In the genomic region with DNA sequence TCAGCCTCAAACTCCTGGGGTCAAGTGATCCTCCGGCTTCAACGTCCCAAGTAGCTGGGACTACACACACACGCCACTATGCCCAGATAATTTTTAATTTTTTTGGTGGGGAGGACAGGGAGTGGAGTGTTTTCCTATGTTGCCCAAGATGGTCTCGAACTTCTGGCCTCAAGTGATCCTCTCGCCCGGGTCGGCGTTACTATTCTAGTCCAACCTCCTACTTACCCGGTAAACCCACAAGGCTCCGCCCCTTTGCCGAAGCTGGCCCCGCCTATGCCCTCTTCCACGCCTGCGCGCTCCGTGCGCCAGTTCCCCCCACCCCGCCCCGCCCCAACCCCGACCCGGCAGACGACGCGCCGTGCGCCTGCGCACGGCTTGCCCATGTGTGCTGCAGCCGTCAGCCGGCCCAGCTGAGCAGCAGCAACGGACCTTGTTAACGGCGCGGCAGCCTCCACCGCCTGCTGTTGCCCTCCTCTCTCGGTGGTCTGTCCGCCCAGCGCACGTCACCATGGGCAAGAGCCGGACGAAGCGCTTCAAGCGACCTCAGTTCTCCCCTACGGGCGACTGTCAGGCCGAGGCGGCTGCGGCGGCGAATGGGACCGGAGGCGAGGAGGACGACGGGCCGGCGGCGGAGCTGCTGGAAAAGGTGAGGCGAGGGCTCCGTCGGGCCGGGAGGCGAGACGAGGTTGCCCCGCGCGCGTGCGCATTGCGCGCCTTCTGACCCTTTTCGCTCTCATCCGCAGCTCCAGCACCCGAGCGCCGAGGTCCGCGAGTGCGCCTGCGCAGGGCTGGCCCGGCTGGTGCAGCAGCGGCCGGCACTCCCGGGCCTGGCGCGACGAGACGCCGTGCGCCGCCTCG, we compare ENCODE assay signal across 1 cellular context.
TF ChIP-seq lines count a peak whose summit lies in the region.

A gene with protein sequence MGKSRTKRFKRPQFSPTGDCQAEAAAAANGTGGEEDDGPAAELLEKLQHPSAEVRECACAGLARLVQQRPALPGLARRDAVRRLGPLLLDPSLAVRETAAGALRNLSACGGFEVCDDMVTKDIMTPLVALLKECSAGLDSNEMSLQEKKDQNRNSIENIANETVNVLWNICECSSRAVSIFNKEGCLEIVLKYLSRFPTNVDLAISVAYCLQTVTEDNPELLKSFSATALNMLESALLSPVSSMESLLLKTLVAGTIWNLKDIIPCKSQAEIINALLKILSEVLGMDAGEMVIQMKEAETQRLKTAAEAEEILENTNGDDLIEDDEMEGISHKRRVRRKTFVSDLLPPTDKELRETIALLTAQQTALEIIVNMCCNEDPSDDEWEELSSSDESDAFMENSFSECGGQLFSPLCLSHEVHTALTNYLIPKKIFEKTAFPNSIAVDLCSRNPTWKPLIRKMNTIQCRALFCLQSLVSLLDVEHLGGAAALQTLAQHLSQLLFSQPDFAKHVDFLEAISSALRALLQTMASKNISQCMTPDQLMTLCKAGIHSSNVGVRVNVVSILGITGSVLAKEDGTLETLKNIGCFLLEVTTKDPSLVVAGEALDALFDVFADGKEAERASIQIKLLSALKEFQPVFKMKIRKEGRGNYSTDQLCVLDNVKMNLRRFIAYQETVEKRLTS (plus strand): TSS at position 347 of the 858 bp plus-strand sequence. CDS start 162 bp downstream, at position 509.

TF ChIP-seq in HepG2, 621 proteins besides CTCF, POLR2A, EP300 and RAD21 (continued from another document and continues in another):
- TF ChIP-seq AGO1 (IDR thresholded peaks at IDR 0.05; ENCODE audit: low read depth, low read length, poor library complexity, severe bottlenecking) (peak; percentile 57), ZNF430 (CRISPR knock-in tag; IDR thresholded peaks at IDR 0.05) (peak; percentile 84; the same call in 1 of the 2 replicates), TBX2 (CRISPR knock-in tag; IDR thresholded peaks at IDR 0.05; ENCODE audit: borderline replicate concordance) (0 out of 2 replicates have a peak, but pooled peaks have one; percentile 32), ZBTB26 (CRISPR knock-in tag; IDR thresholded peaks at IDR 0.05; ENCODE audit: borderline replicate concordance) (peak; percentile 80), ZFP91 (CRISPR knock-in tag; IDR thresholded peaks at IDR 0.05; ENCODE audit: borderline replicate concordance) (peak; percentile 85), SUZ12 (IDR thresholded peaks at IDR 0.05; ENCODE audit: low read depth, low read length) (no peak), TRIM24 (CRISPR knock-in tag; IDR thresholded peaks at IDR 0.05) (no peak), ZBTB14 (CRISPR knock-in tag; IDR thresholded peaks at IDR 0.05) (peak; percentile 52; the same call in 1 of the 2 replicates), NR3C1 (CRISPR knock-in tag; IDR thresholded peaks at IDR 0.05) (0 out of 2 replicates have a peak, but pooled peaks have one; percentile 56), ZNF687 (CRISPR knock-in tag; IDR thresholded peaks at IDR 0.05) (peak; percentile 96), ZNF20 (CRISPR knock-in tag; IDR thresholded peaks at IDR 0.05) (0 out of 2 replicates have a peak, but pooled peaks have one; percentile 57), EHMT2 (IDR thresholded peaks at IDR 0.05; ENCODE audit: borderline replicate concordance, low read depth, low read length) (peak; percentile 65; the same call in 1 of the 2 replicates), SIN3B (IDR thresholded peaks at IDR 0.05; ENCODE audit: low read length) (no peak), DNMT3B (CRISPR knock-in tag; conservative IDR thresholded peaks at IDR 0.05) (no peak), NFRKB (IDR thresholded peaks at IDR 0.05) (no peak), MAFG (CRISPR knock-in tag; IDR thresholded peaks at IDR 0.05) (no peak), ZNF30 (CRISPR knock-in tag; IDR thresholded peaks at IDR 0.05) (no peak), SYNCRIP (IDR thresholded peaks at IDR 0.05; ENCODE audit: insufficient read depth, low read depth, low read length) (no peak), ZFP90 (CRISPR knock-in tag; IDR thresholded peaks at IDR 0.05; ENCODE audit: borderline replicate concordance) (peak; percentile 89), ZNF446 (CRISPR knock-in tag; IDR thresholded peaks at IDR 0.05) (peak; percentile 87; the same call in 1 of the 2 replicates), HNF4A (CRISPR knock-in tag; IDR thresholded peaks at IDR 0.05) (no peak), MYC (CRISPR knock-in tag; IDR thresholded peaks at IDR 0.05; ENCODE audit: borderline replicate concordance) (peak; percentile 90), ZNF17 (CRISPR knock-in tag; IDR thresholded peaks at IDR 0.05) (no peak), RNF219 (CRISPR knock-in tag; IDR thresholded peaks at IDR 0.05) (no peak)
- TF ChIP-seq, protein P1, sequence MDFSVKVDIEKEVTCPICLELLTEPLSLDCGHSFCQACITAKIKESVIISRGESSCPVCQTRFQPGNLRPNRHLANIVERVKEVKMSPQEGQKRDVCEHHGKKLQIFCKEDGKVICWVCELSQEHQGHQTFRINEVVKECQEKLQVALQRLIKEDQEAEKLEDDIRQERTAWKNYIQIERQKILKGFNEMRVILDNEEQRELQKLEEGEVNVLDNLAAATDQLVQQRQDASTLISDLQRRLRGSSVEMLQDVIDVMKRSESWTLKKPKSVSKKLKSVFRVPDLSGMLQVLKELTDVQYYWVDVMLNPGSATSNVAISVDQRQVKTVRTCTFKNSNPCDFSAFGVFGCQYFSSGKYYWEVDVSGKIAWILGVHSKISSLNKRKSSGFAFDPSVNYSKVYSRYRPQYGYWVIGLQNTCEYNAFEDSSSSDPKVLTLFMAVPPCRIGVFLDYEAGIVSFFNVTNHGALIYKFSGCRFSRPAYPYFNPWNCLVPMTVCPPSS (IDR thresholded peaks at IDR 0.05) = no peak
- TF ChIP-seq, protein P2, sequence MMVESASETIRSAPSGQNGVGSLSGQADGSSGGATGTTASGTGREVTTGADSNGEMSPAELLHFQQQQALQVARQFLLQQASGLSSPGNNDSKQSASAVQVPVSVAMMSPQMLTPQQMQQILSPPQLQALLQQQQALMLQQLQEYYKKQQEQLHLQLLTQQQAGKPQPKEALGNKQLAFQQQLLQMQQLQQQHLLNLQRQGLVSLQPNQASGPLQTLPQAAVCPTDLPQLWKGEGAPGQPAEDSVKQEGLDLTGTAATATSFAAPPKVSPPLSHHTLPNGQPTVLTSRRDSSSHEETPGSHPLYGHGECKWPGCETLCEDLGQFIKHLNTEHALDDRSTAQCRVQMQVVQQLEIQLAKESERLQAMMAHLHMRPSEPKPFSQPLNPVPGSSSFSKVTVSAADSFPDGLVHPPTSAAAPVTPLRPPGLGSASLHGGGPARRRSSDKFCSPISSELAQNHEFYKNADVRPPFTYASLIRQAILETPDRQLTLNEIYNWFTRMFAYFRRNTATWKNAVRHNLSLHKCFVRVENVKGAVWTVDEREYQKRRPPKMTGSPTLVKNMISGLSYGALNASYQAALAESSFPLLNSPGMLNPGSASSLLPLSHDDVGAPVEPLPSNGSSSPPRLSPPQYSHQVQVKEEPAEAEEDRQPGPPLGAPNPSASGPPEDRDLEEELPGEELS (CRISPR knock-in tag; IDR thresholded peaks at IDR 0.05) = peak; percentile 53; the same call in 1 of the 2 replicates
- TF ChIP-seq, protein P3, sequence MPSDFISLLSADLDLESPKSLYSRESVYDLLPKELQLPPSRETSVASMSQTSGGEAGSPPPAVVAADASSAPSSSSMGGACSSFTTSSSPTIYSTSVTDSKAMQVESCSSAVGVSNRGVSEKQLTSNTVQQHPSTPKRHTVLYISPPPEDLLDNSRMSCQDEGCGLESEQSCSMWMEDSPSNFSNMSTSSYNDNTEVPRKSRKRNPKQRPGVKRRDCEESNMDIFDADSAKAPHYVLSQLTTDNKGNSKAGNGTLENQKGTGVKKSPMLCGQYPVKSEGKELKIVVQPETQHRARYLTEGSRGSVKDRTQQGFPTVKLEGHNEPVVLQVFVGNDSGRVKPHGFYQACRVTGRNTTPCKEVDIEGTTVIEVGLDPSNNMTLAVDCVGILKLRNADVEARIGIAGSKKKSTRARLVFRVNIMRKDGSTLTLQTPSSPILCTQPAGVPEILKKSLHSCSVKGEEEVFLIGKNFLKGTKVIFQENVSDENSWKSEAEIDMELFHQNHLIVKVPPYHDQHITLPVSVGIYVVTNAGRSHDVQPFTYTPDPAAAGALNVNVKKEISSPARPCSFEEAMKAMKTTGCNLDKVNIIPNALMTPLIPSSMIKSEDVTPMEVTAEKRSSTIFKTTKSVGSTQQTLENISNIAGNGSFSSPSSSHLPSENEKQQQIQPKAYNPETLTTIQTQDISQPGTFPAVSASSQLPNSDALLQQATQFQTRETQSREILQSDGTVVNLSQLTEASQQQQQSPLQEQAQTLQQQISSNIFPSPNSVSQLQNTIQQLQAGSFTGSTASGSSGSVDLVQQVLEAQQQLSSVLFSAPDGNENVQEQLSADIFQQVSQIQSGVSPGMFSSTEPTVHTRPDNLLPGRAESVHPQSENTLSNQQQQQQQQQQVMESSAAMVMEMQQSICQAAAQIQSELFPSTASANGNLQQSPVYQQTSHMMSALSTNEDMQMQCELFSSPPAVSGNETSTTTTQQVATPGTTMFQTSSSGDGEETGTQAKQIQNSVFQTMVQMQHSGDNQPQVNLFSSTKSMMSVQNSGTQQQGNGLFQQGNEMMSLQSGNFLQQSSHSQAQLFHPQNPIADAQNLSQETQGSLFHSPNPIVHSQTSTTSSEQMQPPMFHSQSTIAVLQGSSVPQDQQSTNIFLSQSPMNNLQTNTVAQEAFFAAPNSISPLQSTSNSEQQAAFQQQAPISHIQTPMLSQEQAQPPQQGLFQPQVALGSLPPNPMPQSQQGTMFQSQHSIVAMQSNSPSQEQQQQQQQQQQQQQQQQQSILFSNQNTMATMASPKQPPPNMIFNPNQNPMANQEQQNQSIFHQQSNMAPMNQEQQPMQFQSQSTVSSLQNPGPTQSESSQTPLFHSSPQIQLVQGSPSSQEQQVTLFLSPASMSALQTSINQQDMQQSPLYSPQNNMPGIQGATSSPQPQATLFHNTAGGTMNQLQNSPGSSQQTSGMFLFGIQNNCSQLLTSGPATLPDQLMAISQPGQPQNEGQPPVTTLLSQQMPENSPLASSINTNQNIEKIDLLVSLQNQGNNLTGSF (CRISPR knock-in tag; IDR thresholded peaks at IDR 0.05) = peak; percentile 80
